In genomic region chr3:14848906-14849305, GRCh38 we compare ENCODE assay signal across 25 cellular contexts. TPM values are rescaled to one million over a fixed set of nuclear protein-coding genes. Genes with fewer than 3 reads are reported as not detected.
"Had no signal": no experiment of that assay in that cellular context is flagged by ENCODE, and none has a peak within 500 bp of the region (broad histone marks: within the 10 kb centered on the region; RNA-seq: fewer than 3 reads in every experiment).

No MANE protein-coding gene starts in this region.

- H3K36me3 Mint-ChIP-seq: activated naive CD8-positive, alpha-beta T cell treated with anti-CD3 and anti-CD28 coated beads for 36 hours; brain; memory B cell had no signal

- H3K4me1 ChIP-seq: ascending aorta, parathyroid adenoma had no signal

- H3K9me3 ChIP-seq: ascending aorta, SK-N-SH, spleen, upper lobe of left lung had no signal

- H3K4me1 Mint-ChIP-seq: neural crest cell had no signal

- DNase-seq: activated CD4-positive, alpha-beta T cell treated with anti-CD3 and anti-CD28 coated beads for 4 hours; activated CD4-positive, alpha-beta T cell treated with anti-CD3 and anti-CD28 coated beads, Interleukin-2, amount 50 U/mL, for 4 hours; activated naive CD4-positive, alpha-beta T cell treated with anti-CD3 and anti-CD28 coated beads for 36 hours; activated naive CD8-positive, alpha-beta T cell treated with anti-CD3 and anti-CD28 coated beads for 36 hours; activated T-cell treated with anti-CD3 and anti-CD28 coated beads for 4 hours; activated T-cell treated with anti-CD3 and anti-CD28 coated beads, Interleukin-2, amount 50 U/mL, for 72 hours; caudate nucleus; endodermal cell; foreskin fibroblast; islet precursor cell; naive thymus-derived CD8-positive, alpha-beta T cell; occipital lobe; SK-N-SH; spleen; stimulated activated CD4-positive, alpha-beta T cell treated with anti-CD3 and anti-CD28 coated beads, Interleukin-2, amount 100 ng/mL, for 48 hours; stimulated activated naive CD8-positive, alpha-beta T cell treated with anti-CD3 and anti-CD28 coated beads, Interleukin-15, Interleukin-2, amounts not matched to agents 100 U/mL and 50 U/mL, for 24 hours; SW 1271; upper lobe of left lung had no signal

- H3K27ac ChIP-seq: ascending aorta, parathyroid adenoma had no signal

- H3K4me3 ChIP-seq: ascending aorta, right atrium auricular region, spleen, upper lobe of left lung had no signal

- H3K4me3 Mint-ChIP-seq: activated naive CD4-positive, alpha-beta T cell treated with anti-CD3 and anti-CD28 coated beads for 36 hours; activated naive CD8-positive, alpha-beta T cell treated with anti-CD3 and anti-CD28 coated beads for 36 hours; activated T-cell treated with anti-CD3 and anti-CD28 coated beads, Interleukin-2, amount 50 U/mL, for 72 hours; brain; naive thymus-derived CD8-positive, alpha-beta T cell; neural crest cell had no signal

- H3K27me3 Mint-ChIP-seq: activated naive CD8-positive, alpha-beta T cell treated with anti-CD3 and anti-CD28 coated beads for 36 hours had no signal

- H3K27me3 ChIP-seq: ascending aorta, right atrium auricular region, upper lobe of left lung had no signal

- ATAC-seq: activated T-cell treated with anti-CD3 and anti-CD28 coated beads, Interleukin-2, amount 50 U/mL, for 72 hours; naive thymus-derived CD8-positive, alpha-beta T cell; stimulated activated naive CD8-positive, alpha-beta T cell treated with anti-CD3 and anti-CD28 coated beads, Interleukin-15, Interleukin-2, amounts not matched to agents 100 U/mL and 50 U/mL, for 24 hours had no signal

- H3K27ac Mint-ChIP-seq: activated naive CD4-positive, alpha-beta T cell treated with anti-CD3 and anti-CD28 coated beads for 36 hours; activated naive CD8-positive, alpha-beta T cell treated with anti-CD3 and anti-CD28 coated beads for 36 hours; activated T-cell treated with anti-CD3 and anti-CD28 coated beads, Interleukin-2, amount 50 U/mL, for 72 hours; memory B cell; T-helper 2 cell treated with Interferon-gamma antibody and Interleukin-4, amounts not matched to agents 5 μg/mL and 100 μg/mL, for 36 hours had no signal

- H3K36me3 ChIP-seq: ascending aorta, right atrium auricular region, spleen, upper lobe of left lung had no signal

RNA-seq across cellular contexts. Expression of gene FGD5, which starts 30.1 kb away (rescaled TPM):
- total RNA-seq: activated naive CD4-positive, alpha-beta T cell treated with anti-CD3 and anti-CD28 coated beads for 36 hours; activated T-cell treated with anti-CD3 and anti-CD28 coated beads, Interleukin-2, amount 50 U/mL, for 72 hours had no signal
- polyA plus RNA-seq: naive thymus-derived CD8-positive, alpha-beta T cell; SK-N-SH had no signal
